In genomic region chr3:29065211-29065785, GRCh38 we compare ENCODE assay signal across 8 cellular contexts.
A peak's percentile ranks its signal among the peaks of the same experiment; 100 is the strongest.
DNase-seq lines count a peak whose midpoint lies in the region; ATAC-seq and TF ChIP-seq lines count a peak whose summit lies in the region.

No MANE protein-coding gene starts in this region.

- H3K4me1 Mint-ChIP-seq in activated T-cell treated with anti-CD3 and anti-CD28 coated beads, Interleukin-2, amount 50 U/mL, for 72 hours (ENCODE audit: low read depth): no peaks in the 10 kb centered on the region

- no peak overlapping the region for H3K27ac Mint-ChIP-seq in activated T-cell treated with anti-CD3 and anti-CD28 coated beads, Interleukin-2, amount 50 U/mL, for 72 hours

- no peak overlapping the region for H3K4me3 Mint-ChIP-seq in activated T-cell treated with anti-CD3 and anti-CD28 coated beads, Interleukin-2, amount 50 U/mL, for 72 hours

- no peak for TF ChIP-seq CTCF in left lung (IDR thresholded peaks at IDR 0.05)

- peak overlapping the region; percentile 12 for H3K27ac ChIP-seq in cingulate gyrus (ENCODE audit: low read depth, low read length)
- H3K27ac ChIP-seq in left lung: no peak overlapping the region

- no peak overlapping the region for H3K4me3 ChIP-seq in left lung

- no peaks in the 10 kb centered on the region for H3K27me3 Mint-ChIP-seq in activated T-cell treated with anti-CD3 and anti-CD28 coated beads, Interleukin-2, amount 50 U/mL, for 72 hours (ENCODE audit: low read depth)

- H3K4me1 ChIP-seq in left lung: no peaks in the 10 kb centered on the region

- no peaks in the 10 kb centered on the region for H3K27me3 ChIP-seq in left lung

- peak; percentile 99 for ATAC-seq in left lung
- ATAC-seq in activated CD4-positive, CD25-positive, alpha-beta regulatory T cell treated with anti-CD3 and anti-CD28 coated beads, Interleukin-2, amount 50 U/mL, for 24 hours: no peak
- no peak for ATAC-seq in activated T-cell treated with anti-CD3 and anti-CD28 coated beads, Interleukin-2, amount 50 U/mL, for 72 hours (replicated peaks in 1 of 2)
- ATAC-seq in HG03442 (IDR thresholded peaks at IDR 0.05; ENCODE audit: unreplicated experiment): no peak
- ATAC-seq in GM19395 (IDR thresholded peaks at IDR 0.05; ENCODE audit: unreplicated experiment): no peak

- DNase-seq in DMS153 (lab: John Stamatoyannopoulos, UW): peak; percentile 76
- peak; percentile 28 for DNase-seq in NCI-H2227 treated with DMSO at 0.1 percent for 48 hours (lab: John Stamatoyannopoulos, UW)
- peak; percentile 65 to 81 for DNase-seq in left lung
- no peak for DNase-seq in activated T-cell treated with anti-CD3 and anti-CD28 coated beads, Interleukin-2, amount 50 U/mL, for 72 hours

- H3K9me3 Mint-ChIP-seq in activated T-cell treated with anti-CD3 and anti-CD28 coated beads, Interleukin-2, amount 50 U/mL, for 72 hours: peaks cover 2 to 6% of the 10 kb centered on the region in 2 donors

- no peaks in the 10 kb centered on the region for H3K36me3 Mint-ChIP-seq in activated T-cell treated with anti-CD3 and anti-CD28 coated beads, Interleukin-2, amount 50 U/mL, for 72 hours (ENCODE audit: insufficient read depth in 2 of 2)

- peaks cover 0 to 3% of the 10 kb centered on the region in 2 donors for H3K9me3 ChIP-seq in left lung

- intact Hi-C loops in left lung (cut with DNase I): no loop called here

- H3K36me3 ChIP-seq in left lung: no peaks in the 10 kb centered on the region

Comparison
In these comparisons a context has a peak if more than half of its experiments do, and no peak if none do; other contexts are left out.
1. DNase-seq: peak in DMS153 (single experiment), NCI-H2227 treated with DMSO at 0.1 percent for 48 hours (single experiment) and left lung (2 of 2); none in activated T-cell treated with anti-CD3 and anti-CD28 coated beads, Interleukin-2, amount 50 U/mL, for 72 hours (0 of 2).